In genomic region chr10:78319841-78320240, GRCh38 we compare ENCODE assay signal across 22 cellular contexts.
DNase-seq lines count a peak whose midpoint lies in the region; ATAC-seq and TF ChIP-seq lines count a peak whose summit lies in the region.
"Had no signal": no experiment of that assay in that cellular context is flagged by ENCODE, and none has a peak within 500 bp of the region (broad histone marks: within the 10 kb centered on the region; RNA-seq: fewer than 3 reads in every experiment).

No MANE protein-coding gene starts in this region.

- no peaks in the 10 kb centered on the region for H3K36me3 ChIP-seq in gastrocnemius medialis
- H3K36me3 ChIP-seq: BLaER1, ovary, uterus had no signal

- CTCF ChIA-PET in activated CD8-positive, alpha-beta memory T cell treated with anti-CD3 and anti-CD28 coated beads, Interleukin-2, amount 10 ng/mL, durations not matched to agents 7 days and 5 days (lab: Charles Lee): no interaction called here

- peaks cover 7 to 9% of the 10 kb centered on the region in 2 donors for H3K4me1 ChIP-seq in gastrocnemius medialis

- peaks cover 11% of the 10 kb centered on the region for H3K27me3 Mint-ChIP-seq in activated CD8-positive, alpha-beta memory T cell treated with anti-CD3 and anti-CD28 coated beads, Interleukin-2, amount 10 ng/mL, durations not matched to agents 7 days and 5 days
- no peaks in the 10 kb centered on the region for H3K27me3 Mint-ChIP-seq in T-helper 17 cell
- H3K27me3 Mint-ChIP-seq: central memory CD8-positive, alpha-beta T cell had no signal

- H3K9me3 ChIP-seq in T-helper 17 cell (ENCODE audit: control insufficient read depth, low read length, poor library complexity, severe bottlenecking): no peaks in the 10 kb centered on the region
- no peaks in the 10 kb centered on the region for H3K9me3 ChIP-seq in gastrocnemius medialis
- H3K9me3 ChIP-seq: BLaER1, mucosa of descending colon, ovary, uterus had no signal

- no peak for TF ChIP-seq CTCF in gastrocnemius medialis (IDR thresholded peaks at IDR 0.05 in 4 of 5, conservative IDR thresholded peaks at IDR 0.05 in 1 of 5)

- no peaks in the 10 kb centered on the region for H3K27me3 ChIP-seq in gastrocnemius medialis
- H3K27me3 ChIP-seq: BLaER1, dorsolateral prefrontal cortex, ovary, uterus had no signal

- peak; percentile 22 for DNase-seq in activated CD8-positive, alpha-beta memory T cell treated with anti-CD3 and anti-CD28 coated beads, Interleukin-2, amount 50 U/mL, for 48 hours
- no peak for DNase-seq in activated CD8-positive, alpha-beta memory T cell treated with anti-CD3 and anti-CD28 coated beads, Interleukin-2, amount 10 ng/mL, durations not matched to agents 7 days and 5 days
- DNase-seq in T-helper 17 cell (no peak), mucosa of gallbladder (ENCODE audit: low spot score) (peak; percentile 1), sciatic nerve (ENCODE audit: low spot score) (peak; percentile 4), gastrocnemius medialis (no peak), NCI-H2107 treated with DMSO at 0.1 percent for 48 hours (lab: John Stamatoyannopoulos, UW; ENCODE audit: unreplicated experiment) (no peak), NCI-H524 treated with DMSO at 0.1 percent for 48 hours (lab: John Stamatoyannopoulos, UW) (no peak)
- DNase-seq: aorta, dorsolateral prefrontal cortex, EL, mucosa of descending colon, NCI-H1092, NCI-H1930, NCI-H226, ovary, right cardiac atrium, uterus had no signal

- no peaks in the 10 kb centered on the region for H3K36me3 Mint-ChIP-seq in activated CD8-positive, alpha-beta memory T cell treated with anti-CD3 and anti-CD28 coated beads, Interleukin-2, amount 10 ng/mL, durations not matched to agents 7 days and 5 days
- peaks cover 2% of the 10 kb centered on the region for H3K36me3 Mint-ChIP-seq in T-helper 17 cell (ENCODE audit: low read depth)

- no peak overlapping the region for H3K27ac ChIP-seq in gastrocnemius medialis
- H3K27ac ChIP-seq: BLaER1, dorsolateral prefrontal cortex, ovary had no signal

- in situ Hi-C loops in gastrocnemius medialis (cut with MboI; ENCODE audit: low sequenced_read_pairs in 4 of 4): loop anchor here in 3 of 4 donors (25.0 kb wide), 2 partner anchors 258 to 283 kb away; partner anchors contain the start of genes POLR3A (in 2 of the 3) and RPS24 (in 2 of the 3)

- ATAC-seq in activated CD8-positive, alpha-beta memory T cell treated with anti-CD3 and anti-CD28 coated beads, Interleukin-2, amount 10 ng/mL, durations not matched to agents 7 days and 5 days: no peak
- no peak for ATAC-seq in T-helper 17 cell
- ATAC-seq in sciatic nerve: no peak
- no peak for ATAC-seq in gastrocnemius medialis
- ATAC-seq: GM23338, mucosa of descending colon, right cardiac atrium had no signal

- H3K9me3 Mint-ChIP-seq in activated CD8-positive, alpha-beta memory T cell treated with anti-CD3 and anti-CD28 coated beads, Interleukin-2, amount 10 ng/mL, durations not matched to agents 7 days and 5 days (ENCODE audit: low read depth): no peaks in the 10 kb centered on the region
- H3K9me3 Mint-ChIP-seq: central memory CD8-positive, alpha-beta T cell; GM23338 had no signal

- TF ChIP-seq POLR2A in gastrocnemius medialis (IDR thresholded peaks at IDR 0.05): no peak

- H3K4me1 Mint-ChIP-seq in activated CD8-positive, alpha-beta memory T cell treated with anti-CD3 and anti-CD28 coated beads, Interleukin-2, amount 10 ng/mL, durations not matched to agents 7 days and 5 days: peaks cover 2% of the 10 kb centered on the region
- H3K4me1 Mint-ChIP-seq in T-helper 17 cell: peaks cover 11% of the 10 kb centered on the region

- intact Hi-C loops in sciatic nerve (cut with DNase I): no loop called here
- intact Hi-C loops in gastrocnemius medialis (cut with DNase I; ENCODE audit: low total_unique reads): no loop called here

- no peak overlapping the region for H3K27ac Mint-ChIP-seq in activated CD8-positive, alpha-beta memory T cell treated with anti-CD3 and anti-CD28 coated beads, Interleukin-2, amount 10 ng/mL, durations not matched to agents 7 days and 5 days
- H3K27ac Mint-ChIP-seq in T-helper 17 cell: peak overlapping the region; percentile 30
- H3K27ac Mint-ChIP-seq: GM23338 had no signal

- no peak overlapping the region for H3K4me3 ChIP-seq in gastrocnemius medialis
- H3K4me3 ChIP-seq: BLaER1, dorsolateral prefrontal cortex, GM23338, mucosa of descending colon, ovary, uterus had no signal

- H3K4me3 Mint-ChIP-seq in activated CD8-positive, alpha-beta memory T cell treated with anti-CD3 and anti-CD28 coated beads, Interleukin-2, amount 10 ng/mL, durations not matched to agents 7 days and 5 days: no peak overlapping the region
- H3K4me3 Mint-ChIP-seq in T-helper 17 cell: peak overlapping the region; percentile 69
- H3K4me3 Mint-ChIP-seq: activated naive CD4-positive, alpha-beta T cell treated with anti-CD3 and anti-CD28 coated beads for 36 hours; central memory CD8-positive, alpha-beta T cell; GM23338 had no signal

Comparison
In these comparisons a context has a peak if more than half of its experiments do, and no peak if none do; other contexts are left out.
1. DNase-seq: peak in activated CD8-positive, alpha-beta memory T cell treated with anti-CD3 and anti-CD28 coated beads, Interleukin-2, amount 50 U/mL, for 48 hours (single experiment), mucosa of gallbladder (single experiment) and sciatic nerve (single experiment); none in activated CD8-positive, alpha-beta memory T cell treated with anti-CD3 and anti-CD28 coated beads, Interleukin-2, amount 10 ng/mL, durations not matched to agents 7 days and 5 days (single experiment), T-helper 17 cell (0 of 3), gastrocnemius medialis (0 of 2), NCI-H2107 treated with DMSO at 0.1 percent for 48 hours (single experiment) and NCI-H524 treated with DMSO at 0.1 percent for 48 hours (single experiment).